In the genomic region with DNA sequence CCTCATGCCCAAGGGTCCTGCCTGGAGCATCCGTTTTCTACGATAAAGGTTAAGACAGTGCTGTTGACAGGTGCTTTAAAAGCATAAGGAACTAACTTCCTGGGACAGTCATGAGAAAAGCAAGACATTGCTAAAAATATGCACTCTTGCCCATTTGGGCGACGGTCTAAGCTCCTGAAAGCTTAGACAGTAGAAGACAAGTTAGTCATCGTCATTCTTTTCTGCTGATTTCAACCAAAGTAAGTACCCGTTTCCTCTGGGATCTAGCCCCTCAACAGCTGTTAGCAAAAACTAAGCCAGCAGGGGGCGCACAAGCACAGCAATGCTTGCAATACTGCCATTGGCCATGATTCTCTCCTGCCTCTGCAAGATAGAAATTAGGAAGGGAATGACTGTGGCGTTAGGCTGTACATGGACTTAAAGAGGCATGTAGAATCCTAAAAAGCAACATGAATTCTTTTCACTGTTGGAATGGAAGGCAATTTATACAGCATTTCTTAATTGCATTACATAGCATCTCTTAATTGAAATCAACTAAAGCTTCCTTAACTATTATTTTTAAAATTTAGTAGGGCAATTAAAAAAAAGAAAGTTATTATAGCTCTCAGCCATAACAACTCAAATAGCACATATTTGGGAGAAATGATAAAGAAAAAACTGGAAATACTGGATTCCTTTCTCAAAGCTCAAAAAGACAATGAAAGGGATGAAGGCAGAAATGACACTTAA, we compare ENCODE assay signal across 8 cellular contexts.
A peak's percentile ranks its signal among the peaks of the same experiment; 100 is the strongest.
DNase-seq lines count a peak whose midpoint lies in the region; ATAC-seq and TF ChIP-seq lines count a peak whose summit lies in the region.

No MANE protein-coding gene starts in this region.

- H3K27ac ChIP-seq in heart right ventricle, result no peak overlapping the region

- intact Hi-C loops in heart right ventricle (cut with DNase I), result loop anchor here (2.0 to 10.0 kb wide), 8 partner anchors 265 to 715 kb away; partner anchors contain the start of gene KIZ (in 2 of the 10)

- H3K4me1 ChIP-seq in heart right ventricle, result peaks cover 0 to 2% (median 0%) of the 10 kb centered on the region in 9 donors

- no peak overlapping the region for H3K4me3 ChIP-seq in GM06990 (replicated peaks; ENCODE audit: low read depth, low read length)
- H3K4me3 ChIP-seq in heart right ventricle, result no peak overlapping the region

- H3K27me3 ChIP-seq in GM06990 (replicated peaks; ENCODE audit: control insufficient read depth, insufficient read depth, low read length) (no peaks in the 10 kb centered on the region), heart right ventricle (peaks cover 0 to 44% (median 31%) of the 10 kb centered on the region in 7 donors)

- H3K36me3 ChIP-seq in GM06990 (ENCODE audit: control insufficient read depth, insufficient read depth, low read length) (no peaks in the 10 kb centered on the region), heart right ventricle (no peaks in the 10 kb centered on the region)

- DNase-seq in GM06990 (ENCODE audit: extremely low read depth, insufficient read length) (peak; percentile 15), NCI-H146 (lab: John Stamatoyannopoulos, UW) (peak; percentile 90), SW 1271 (lab: John Stamatoyannopoulos, UW) (peak; percentile 75 to 87), heart right ventricle (peak; percentile 84 to 89), pulmonary artery endothelial cell (ENCODE audit: low read depth, low spot score) (peak; percentile 43)
- DNase-seq in activated naive CD8-positive, alpha-beta T cell treated with anti-CD3 and anti-CD28 coated beads, Interleukin-2, amount 50 U/mL, for 16 hours (ENCODE audit: low read depth, low spot score), result peak; percentile 75

- ATAC-seq in HG02610 (IDR thresholded peaks at IDR 0.05; ENCODE audit: unreplicated experiment), result peak; percentile 70
- peak; percentile 64 to 93 (median 80) for ATAC-seq in heart right ventricle
- ATAC-seq in HG03139 (IDR thresholded peaks at IDR 0.05; ENCODE audit: unreplicated experiment), result no peak

- 13 to 15% methylated on average over 8 of the region's 8 CpGs for WGBS in heart right ventricle, 2 donors

- peak; percentile 88 for TF ChIP-seq CTCF in GM06990 (IDR thresholded peaks at IDR 0.05; ENCODE audit: insufficient read depth, low read length, poor library complexity, severe bottlenecking)
- peak; percentile 74 to 96 (median 94) for TF ChIP-seq CTCF in heart right ventricle (IDR thresholded peaks at IDR 0.05)

- H3K9me3 ChIP-seq in heart right ventricle, result no peaks in the 10 kb centered on the region

Comparison
In these comparisons a context has a peak if more than half of its experiments do, and no peak if none do; other contexts are left out.
1. DNase-seq: peak in every context shown above with its lines; median percentile 90 in NCI-H146; 86 in heart right ventricle; 81 in SW 1271; 75 in activated naive CD8-positive, alpha-beta T cell treated with anti-CD3 and anti-CD28 coated beads, Interleukin-2, amount 50 U/mL, for 16 hours; 43 in pulmonary artery endothelial cell; 15 in GM06990.